1 cellular context compared by ENCODE assay signal in the genomic region with DNA sequence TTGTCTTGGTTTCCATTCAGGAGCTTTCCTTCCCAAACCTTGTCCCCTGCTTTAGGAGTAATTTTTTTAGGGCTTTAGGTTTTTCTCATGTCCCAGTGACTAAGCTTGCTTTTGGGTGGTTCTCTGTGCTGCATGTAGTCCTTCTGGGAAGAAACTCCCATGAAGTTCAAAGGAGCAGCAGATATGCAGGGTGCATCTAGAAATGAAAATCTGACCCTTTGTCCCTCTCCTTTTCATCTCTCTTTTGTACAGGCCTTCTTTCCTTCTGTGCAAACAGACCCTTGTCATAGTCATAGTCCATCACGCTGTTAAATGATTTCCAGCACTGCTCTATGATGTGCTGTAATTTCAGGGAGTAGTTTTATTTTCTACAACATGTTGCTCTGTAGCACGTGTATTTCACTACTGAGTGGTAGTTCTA.
TF ChIP-seq lines count a peak whose summit lies in the region.

No MANE protein-coding gene starts in this region.

TF ChIP-seq in SK-N-SH, 30 proteins besides CTCF, POLR2A, EP300 and RAD21:
- TF ChIP-seq NFIC (IDR thresholded peaks at IDR 0.05; ENCODE audit: borderline replicate concordance) (no peak), RFX5 (IDR thresholded peaks at IDR 0.05; ENCODE audit: low read length) (no peak)
- TF ChIP-seq, protein P1, sequence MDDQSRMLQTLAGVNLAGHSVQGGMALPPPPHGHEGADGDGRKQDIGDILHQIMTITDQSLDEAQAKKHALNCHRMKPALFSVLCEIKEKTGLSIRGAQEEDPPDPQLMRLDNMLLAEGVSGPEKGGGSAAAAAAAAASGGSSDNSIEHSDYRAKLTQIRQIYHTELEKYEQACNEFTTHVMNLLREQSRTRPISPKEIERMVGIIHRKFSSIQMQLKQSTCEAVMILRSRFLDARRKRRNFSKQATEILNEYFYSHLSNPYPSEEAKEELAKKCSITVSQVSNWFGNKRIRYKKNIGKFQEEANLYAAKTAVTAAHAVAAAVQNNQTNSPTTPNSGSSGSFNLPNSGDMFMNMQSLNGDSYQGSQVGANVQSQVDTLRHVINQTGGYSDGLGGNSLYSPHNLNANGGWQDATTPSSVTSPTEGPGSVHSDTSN (IDR thresholded peaks at IDR 0.05) = no peak
- TF ChIP-seq, protein P2, sequence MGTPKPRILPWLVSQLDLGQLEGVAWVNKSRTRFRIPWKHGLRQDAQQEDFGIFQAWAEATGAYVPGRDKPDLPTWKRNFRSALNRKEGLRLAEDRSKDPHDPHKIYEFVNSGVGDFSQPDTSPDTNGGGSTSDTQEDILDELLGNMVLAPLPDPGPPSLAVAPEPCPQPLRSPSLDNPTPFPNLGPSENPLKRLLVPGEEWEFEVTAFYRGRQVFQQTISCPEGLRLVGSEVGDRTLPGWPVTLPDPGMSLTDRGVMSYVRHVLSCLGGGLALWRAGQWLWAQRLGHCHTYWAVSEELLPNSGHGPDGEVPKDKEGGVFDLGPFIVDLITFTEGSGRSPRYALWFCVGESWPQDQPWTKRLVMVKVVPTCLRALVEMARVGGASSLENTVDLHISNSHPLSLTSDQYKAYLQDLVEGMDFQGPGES (IDR thresholded peaks at IDR 0.05; ENCODE audit: low read depth, low read length) = no peak
- TF ChIP-seq, protein P3, sequence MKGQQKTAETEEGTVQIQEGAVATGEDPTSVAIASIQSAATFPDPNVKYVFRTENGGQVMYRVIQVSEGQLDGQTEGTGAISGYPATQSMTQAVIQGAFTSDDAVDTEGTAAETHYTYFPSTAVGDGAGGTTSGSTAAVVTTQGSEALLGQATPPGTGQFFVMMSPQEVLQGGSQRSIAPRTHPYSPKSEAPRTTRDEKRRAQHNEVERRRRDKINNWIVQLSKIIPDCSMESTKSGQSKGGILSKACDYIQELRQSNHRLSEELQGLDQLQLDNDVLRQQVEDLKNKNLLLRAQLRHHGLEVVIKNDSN (IDR thresholded peaks at IDR 0.05; ENCODE audit: borderline replicate concordance, low read depth) = no peak
